Comparison of ENCODE assay signal across 7 cellular contexts in genomic region chr9:127825319-127826051, GRCh38. TPM values are rescaled to one million over a fixed set of nuclear protein-coding genes. Genes with fewer than 3 reads are reported as not detected.
DNase-seq lines count a peak whose midpoint lies in the region; ATAC-seq, FAIRE-seq and TF ChIP-seq lines count a peak whose summit lies in the region.
"Had no signal": no experiment of that assay in that cellular context is flagged by ENCODE, and none has a peak within 500 bp of the region (broad histone marks: within the 10 kb centered on the region; RNA-seq: fewer than 3 reads in every experiment).

No MANE protein-coding gene starts in this region.

- no peaks in the 10 kb centered on the region for H3K9me1 ChIP-seq in K562 (ENCODE audit: control insufficient read depth, insufficient read depth, low read length)

- no peak for TF ChIP-seq EP300 in K562 (IDR thresholded peaks at IDR 0.05; ENCODE audit: low read length)

- no peaks in the 10 kb centered on the region; a peak in 1 of 7 replicates for H3K36me3 Mint-ChIP-seq in H9 (ENCODE audit: insufficient read depth in 1 of 3, low read depth in 3 of 3)

- H2AFZ ChIP-seq in H9 (ENCODE audit: low read length) (no peak overlapping the region), K562 (ENCODE audit: low read depth, low read length) (peak overlapping the region; percentile 92), osteoblast (ENCODE audit: low read length) (no peak overlapping the region)

- H3K36me3 ChIP-seq in K562 (ENCODE audit: control insufficient read depth, insufficient read depth, low read length) (no peaks in the 10 kb centered on the region), osteoblast (ENCODE audit: insufficient read depth, low read length) (peaks cover 72% of the 10 kb centered on the region)

- H3K27ac Mint-ChIP-seq in H9, result peak overlapping the region; percentile 28 to 93 (median 85); a peak in 4 of 7 replicates

- peaks cover 23 to 40% of the 10 kb centered on the region in 2 experiments for H3K4me1 Mint-ChIP-seq in H9

- no peak overlapping the region for H3K23ac ChIP-seq in H9 (ENCODE audit: insufficient read length, low read depth, low read length)

- no peak overlapping the region for H2BK20ac ChIP-seq in H9 (ENCODE audit: low read depth, low read length, poor library complexity, severe bottlenecking)

- DNase-seq in H9 (peak; percentile 95), K562 (ENCODE audit: extremely low read depth in 1 of 4, low spot score in 3 of 4) (peak; percentile 81 to 89 (median 86)), osteoblast (ENCODE audit: insufficient read length, low spot score, missing footprints) (peak; percentile 59), NCI-H2029 (lab: John Stamatoyannopoulos, UW) (no peak), SW 1271 (lab: John Stamatoyannopoulos, UW) (no peak), NCI-H1436 (lab: John Stamatoyannopoulos, UW) (no peak)

- H3K27me3 Mint-ChIP-seq in H9 (ENCODE audit: low read depth), result peaks cover 24% of the 10 kb centered on the region

- H3K4me3 ChIP-seq in K562 (0 out of 2 replicates have a peak overlapping the region, but pooled peaks have one; percentile 24), osteoblast (ENCODE audit: insufficient read depth, low read length) (no peak overlapping the region)

- no peak overlapping the region for H2AK5ac ChIP-seq in H9 (ENCODE audit: insufficient read length, low read length)

- H3K27me3 ChIP-seq in H9 (ENCODE audit: insufficient read depth, low read length), result 0 out of 2 replicates have a peak, but pooled peaks cover 2% of the 10 kb centered on the region
- H3K27me3 ChIP-seq in K562 (ENCODE audit: control insufficient read depth in 2 of 2, insufficient read depth in 2 of 2, low read length in 2 of 2), result no peaks in the 10 kb centered on the region
- no peaks in the 10 kb centered on the region for H3K27me3 ChIP-seq in osteoblast (ENCODE audit: insufficient read depth, low read length)

- H3K9me3 ChIP-seq in H9 (ENCODE audit: control insufficient read depth, low read depth, low read length) (no peaks in the 10 kb centered on the region), K562 (replicated peaks; ENCODE audit: control insufficient read depth, insufficient read depth, low read depth, low read length) (no peaks in the 10 kb centered on the region), osteoblast (ENCODE audit: low read depth, low read length) (no peaks in the 10 kb centered on the region)

- no peak overlapping the region for H3K9ac ChIP-seq in H9 (ENCODE audit: extremely low read depth, insufficient read length, low read length)
- peak overlapping the region; percentile 21 to 91 for H3K9ac ChIP-seq in K562 (ENCODE audit: insufficient read depth in 1 of 2, low read depth in 2 of 2, low read length in 2 of 2)

- H3K23me2 ChIP-seq in H9 (ENCODE audit: insufficient read length, low read depth, low read length, poor library complexity, severe bottlenecking), result peaks cover 7% of the 10 kb centered on the region

- H3K14ac ChIP-seq in H9 (ENCODE audit: insufficient read depth, low read length), result 0 out of 2 replicates have a peak overlapping the region, but pooled peaks have one; percentile 33

- POLR2A ChIA-PET in K562 (lab: Yijun Ruan, JAX), result interaction anchor here (0.9 to 1.4 kb wide), 5 partner anchors 8 to 318 kb away, joined by 3 to 4 read pairs (median 3); no protein-coding TSS in a partner anchor

- no peak overlapping the region for H3K4ac ChIP-seq in H9 (ENCODE audit: low read depth, low read length)

- H2BK5ac ChIP-seq in H9 (ENCODE audit: insufficient read length, low read length), result no peak overlapping the region

- no peaks in the 10 kb centered on the region for H3K9me3 Mint-ChIP-seq in H9

- H4K5ac ChIP-seq in H9 (ENCODE audit: insufficient read length, low read depth, low read length), result no peak overlapping the region

- no peak overlapping the region for H3T11ph ChIP-seq in H9 (ENCODE audit: low read length)

- no peaks in the 10 kb centered on the region for H3K79me1 ChIP-seq in H9 (ENCODE audit: insufficient read depth, low read depth, low read length, poor library complexity, severe bottlenecking)

- peak overlapping the region; percentile 60 to 66 for H3K4me3 Mint-ChIP-seq in H9

- H2BK12ac ChIP-seq in H9 (ENCODE audit: insufficient read length, low read depth, low read length), result no peak overlapping the region

- H3K27ac ChIP-seq in H9 (ENCODE audit: insufficient read length, low read depth, low read length), result no peak overlapping the region
- no peak overlapping the region; the same call in 1 of the 3 replicates for H3K27ac ChIP-seq in K562 (ENCODE audit: extremely low read depth, low read depth, low read length)
- no peak overlapping the region for H3K27ac ChIP-seq in osteoblast (ENCODE audit: low read depth, low read length)

- in situ Hi-C loops in K562 (cut with MboI), result no loop called here

- H2BK15ac ChIP-seq in H9 (ENCODE audit: low read depth, low read length), result no peak overlapping the region

- no peak overlapping the region for H4K8ac ChIP-seq in H9 (replicated peaks; ENCODE audit: insufficient read length, low read depth, low read length)

- no peak overlapping the region for H3K56ac ChIP-seq in H9 (ENCODE audit: insufficient read length, low read depth, low read length)

- ATAC-seq in K562, result peak; percentile 79

- TF ChIP-seq CTCF in H9 (conservative IDR thresholded peaks at IDR 0.05), result peak; percentile 87
- TF ChIP-seq CTCF in K562 (IDR thresholded peaks at IDR 0.05 in 2 of 3, conservative IDR thresholded peaks at IDR 0.05 in 1 of 3; ENCODE audit: insufficient read depth in 2 of 3, low read depth in 1 of 3, low read length in 3 of 3), result peak; percentile 61 to 77 (median 64)
- TF ChIP-seq CTCF in osteoblast (IDR thresholded peaks at IDR 0.05; ENCODE audit: extremely low read depth, low read depth, low read length), result no peak

- H4K91ac ChIP-seq in H9 (ENCODE audit: insufficient read length, low read depth, low read length), result no peak overlapping the region

- no peak for TF ChIP-seq POLR2A in K562 (conservative IDR thresholded peaks at IDR 0.05)

- TF ChIP-seq RAD21 in K562 (CRISPR knock-in tag; conservative IDR thresholded peaks at IDR 0.05 in 1 of 2, IDR thresholded peaks at IDR 0.05 in 1 of 2), result peak in 1 of 2 experiments; percentile 53; a peak in 2 of 4 replicates

- H3K4me2 ChIP-seq in H9 (ENCODE audit: insufficient read depth, insufficient read length, low read length) (peak overlapping the region; percentile 20), K562 (ENCODE audit: insufficient read depth, low read length) (peak overlapping the region; percentile 74), osteoblast (ENCODE audit: insufficient read depth, low read length) (no peak overlapping the region)

- H2BK120ac ChIP-seq in H9 (ENCODE audit: low read depth, low read length, poor library complexity, severe bottlenecking), result no peak overlapping the region

- WGBS in H9 (ENCODE audit: extremely low coverage, insufficient read length, low lambda C conversion rate), result no CpG with 5 or more reads among the region's 42 CpGs
- 37% methylated on average over 15 of the region's 42 CpGs for WGBS in K562 (ENCODE audit: insufficient coverage, low coverage, missing lambda C conversion rate)

- H3K79me2 ChIP-seq in H9 (ENCODE audit: insufficient read depth, low read length), result no peaks in the 10 kb centered on the region
- H3K79me2 ChIP-seq in K562 (ENCODE audit: control insufficient read depth, insufficient read depth, low read length), result no peaks in the 10 kb centered on the region
- peaks cover 45% of the 10 kb centered on the region for H3K79me2 ChIP-seq in osteoblast (ENCODE audit: insufficient read depth, low read length)

- H3K18ac ChIP-seq in H9 (ENCODE audit: insufficient read length, low read depth, low read length), result no peak overlapping the region

- H4K20me1 ChIP-seq in H9 (ENCODE audit: control insufficient read depth, insufficient read depth, insufficient read length), result no peaks in the 10 kb centered on the region
- no peaks in the 10 kb centered on the region for H4K20me1 ChIP-seq in K562 (replicated peaks; ENCODE audit: control insufficient read depth, insufficient read depth, low read length)
- peaks cover 2% of the 10 kb centered on the region for H4K20me1 ChIP-seq in osteoblast (ENCODE audit: insufficient read depth, low read length)

- CTCF ChIA-PET in K562 (lab: Yijun Ruan, JAX; ENCODE audit: low intra/inter-chr PET ratio), result no interaction called here

- H3K4me1 ChIP-seq in H9 (ENCODE audit: insufficient read depth, low read length) (no peaks in the 10 kb centered on the region), K562 (replicated peaks in 1 of 2; ENCODE audit: control insufficient read depth in 2 of 2, insufficient read depth in 2 of 2, low read length in 2 of 2) (peaks cover 29 to 40% of the 10 kb centered on the region in 2 experiments), osteoblast (ENCODE audit: insufficient read depth, low read length) (peaks cover 13% of the 10 kb centered on the region)

- no TSS peak for BruUV-seq in K562 (replicated peaks; lab: Mats Ljungman, UMichigan)

- FAIRE-seq in K562 (lab: Jason Lieb, UNC), result peak; percentile 80
- FAIRE-seq: frontal cortex had no signal

- intact Hi-C loops in K562 (cut with micrococcal nuclease), result no loop called here

RNA-seq across cellular contexts. Expression of gene FPGS, which starts 22.8 kb away (rescaled TPM):
- 68.4 TPM in 2 replicates for total RNA-seq in H9 (2021)
- 82.8 and 192 TPM in 2 replicates for total RNA-seq in K562 (2011; cell fraction: chromatin; rRNA removed; ENCODE audit: low replicate concordance)
- total RNA-seq in K562 (2011; cell fraction: nucleolus; rRNA removed), result 117 and 131 TPM in 2 replicates
- total RNA-seq in K562 (2011; cell fraction: nucleoplasm; rRNA removed), result 76.6 and 93.6 TPM in 2 replicates
- total RNA-seq in K562 (2014; rRNA removed), result 77.1 and 91.1 TPM in 2 replicates
- 19.7 and 32.6 TPM in 2 replicates for total RNA-seq in K562 (2014; rRNA removed; fragmentation: Illumina TruSeq; extraction: Trizol)
- 52.9 and 54.0 TPM in 2 replicates for total RNA-seq in K562 (2015; rRNA removed; fragmentation: Illumina TruSeq; extraction: Trizol)
- 85.1 and 90.2 TPM in 2 replicates for total RNA-seq in K562 (2021)
- polyA plus RNA-seq in K562 (2011; rRNA removed), result 59.2 and 65.5 TPM in 2 replicates
- 77.6 and 147 TPM in 2 replicates for polyA plus RNA-seq in K562 (2011; cell fraction: cytosol; rRNA removed)
- 83.8 and 119 TPM in 2 replicates for polyA plus RNA-seq in K562 (2011; cell fraction: nucleus; rRNA removed)
- polyA plus RNA-seq in K562 (2012), result 59.3 and 62.8 TPM in 2 replicates
- polyA plus RNA-seq in K562 (2014; fragmentation: Illumina TruSeq; extraction: Trizol), result 86.4 and 87.8 TPM in 2 replicates
- 1 to 10 TPM in 1 of 2 experiments, under 1 TPM in 1; 0.84 to 2.0 TPM for polyA plus RNA-seq in K562 (2014; fragmentation: Nextera tagmentation; extraction: Ambion mirVana)
- polyA plus RNA-seq in K562 (2014; rRNA removed), result 61.4 and 63.1 TPM in 2 replicates
- polyA minus RNA-seq in K562 (2011; rRNA and poly(A)+ RNA removed), result 31.3 and 52.3 TPM in 2 replicates
- polyA minus RNA-seq in K562 (2011; cell fraction: cytosol; rRNA and poly(A)+ RNA removed), result 47.3 and 50.9 TPM in 2 replicates
- 28.5 and 31.4 TPM in 2 replicates for polyA minus RNA-seq in K562 (2011; cell fraction: nucleus; rRNA and poly(A)+ RNA removed)
- total RNA-seq in osteoblast, result 87.5 and 98.1 TPM in 2 replicates

RNA-seq across cellular contexts. Expression of gene ENG, which starts 29.0 kb away (rescaled TPM):
- total RNA-seq in H9 (2021), result 1.8 and 2.1 TPM in 2 replicates
- 0.51 and 0.69 TPM in 2 replicates for total RNA-seq in K562 (2011; cell fraction: chromatin; rRNA removed; ENCODE audit: low replicate concordance)
- total RNA-seq in K562 (2011; cell fraction: nucleolus; rRNA removed), result 0.50 and 1.1 TPM in 2 replicates
- total RNA-seq in K562 (2011; cell fraction: nucleoplasm; rRNA removed), result not detected in 2 replicates
- 0.16 and 0.23 TPM in 2 replicates for total RNA-seq in K562 (2014; rRNA removed)
- 0.07 TPM in 1 of 2 replicates, not detected in the other for total RNA-seq in K562 (2014; rRNA removed; fragmentation: Illumina TruSeq; extraction: Trizol)
- 0.04 TPM in 1 of 2 replicates, not detected in the other for total RNA-seq in K562 (2015; rRNA removed; fragmentation: Illumina TruSeq; extraction: Trizol)
- 0.40 and 0.51 TPM in 2 replicates for total RNA-seq in K562 (2021)
- polyA plus RNA-seq in K562 (2011; rRNA removed), result 0.14 and 0.27 TPM in 2 replicates
- 0.19 TPM in 2 replicates for polyA plus RNA-seq in K562 (2011; cell fraction: cytosol; rRNA removed)
- 0.21 and 0.33 TPM in 2 replicates for polyA plus RNA-seq in K562 (2011; cell fraction: nucleus; rRNA removed)
- polyA plus RNA-seq in K562 (2012), result 0.73 and 1.6 TPM in 2 replicates
- polyA plus RNA-seq in K562 (2014; fragmentation: Illumina TruSeq; extraction: Trizol), result 0.24 and 0.28 TPM in 2 replicates
- polyA plus RNA-seq in K562 (2014; fragmentation: Nextera tagmentation; extraction: Ambion mirVana), result under 1 TPM in 1 of 2 experiments, not detected in 1; 0.13 TPM
- 0.13 TPM in 1 of 2 replicates, not detected in the other for polyA plus RNA-seq in K562 (2014; rRNA removed)
- 0.06 TPM in 1 of 2 replicates, not detected in the other for polyA minus RNA-seq in K562 (2011; rRNA and poly(A)+ RNA removed)
- polyA minus RNA-seq in K562 (2011; cell fraction: cytosol; rRNA and poly(A)+ RNA removed), result 0.64 TPM in 1 of 2 replicates, not detected in the other
- polyA minus RNA-seq in K562 (2011; cell fraction: nucleus; rRNA and poly(A)+ RNA removed), result not detected in 2 replicates
- 60.8 and 87.5 TPM in 2 replicates for total RNA-seq in osteoblast

RNA-seq across cellular contexts. Expression of gene CDK9, which starts 39.7 kb away (rescaled TPM):
- 85.7 and 87.8 TPM in 2 replicates for total RNA-seq in H9 (2021)
- 56.0 and 127 TPM in 2 replicates for total RNA-seq in K562 (2011; cell fraction: chromatin; rRNA removed; ENCODE audit: low replicate concordance)
- total RNA-seq in K562 (2011; cell fraction: nucleolus; rRNA removed), result 76.7 and 85.9 TPM in 2 replicates
- total RNA-seq in K562 (2011; cell fraction: nucleoplasm; rRNA removed), result 52.5 and 57.5 TPM in 2 replicates
- total RNA-seq in K562 (2014; rRNA removed), result 33.0 and 36.7 TPM in 2 replicates
- 27.5 and 27.9 TPM in 2 replicates for total RNA-seq in K562 (2014; rRNA removed; fragmentation: Illumina TruSeq; extraction: Trizol)
- 28.1 and 29.8 TPM in 2 replicates for total RNA-seq in K562 (2015; rRNA removed; fragmentation: Illumina TruSeq; extraction: Trizol)
- 75.2 and 78.6 TPM in 2 replicates for total RNA-seq in K562 (2021)
- polyA plus RNA-seq in K562 (2011; rRNA removed), result 44.6 and 51.9 TPM in 2 replicates
- polyA plus RNA-seq in K562 (2011; cell fraction: cytosol; rRNA removed), result 44.4 and 58.1 TPM in 2 replicates
- polyA plus RNA-seq in K562 (2011; cell fraction: nucleus; rRNA removed), result 121 and 155 TPM in 2 replicates
- polyA plus RNA-seq in K562 (2012), result 52.1 and 60.8 TPM in 2 replicates
- 54.1 and 60.5 TPM in 2 replicates for polyA plus RNA-seq in K562 (2014; fragmentation: Illumina TruSeq; extraction: Trizol)
- polyA plus RNA-seq in K562 (2014; fragmentation: Nextera tagmentation; extraction: Ambion mirVana), result 1 to 10 TPM; 4.2 to 5.0 TPM
- polyA plus RNA-seq in K562 (2014; rRNA removed), result 34.7 and 42.6 TPM in 2 replicates
- 45.5 and 76.0 TPM in 2 replicates for polyA minus RNA-seq in K562 (2011; rRNA and poly(A)+ RNA removed)
- 25.9 and 42.3 TPM in 2 replicates for polyA minus RNA-seq in K562 (2011; cell fraction: cytosol; rRNA and poly(A)+ RNA removed)
- polyA minus RNA-seq in K562 (2011; cell fraction: nucleus; rRNA and poly(A)+ RNA removed), result 31.0 and 33.8 TPM in 2 replicates
- total RNA-seq in osteoblast, result 54.8 and 56.1 TPM in 2 replicates

RNA-seq across cellular contexts. Expression of gene SH2D3C, which starts 47.0 kb away (rescaled TPM):
- 1.3 and 1.7 TPM in 2 replicates for total RNA-seq in H9 (2021)
- total RNA-seq in K562 (2011; cell fraction: chromatin; rRNA removed; ENCODE audit: low replicate concordance), result 0.77 and 4.1 TPM in 2 replicates
- total RNA-seq in K562 (2011; cell fraction: nucleolus; rRNA removed), result 0.92 and 1.2 TPM in 2 replicates
- total RNA-seq in K562 (2011; cell fraction: nucleoplasm; rRNA removed), result 0.88 and 1.3 TPM in 2 replicates
- 0.29 and 1.2 TPM in 2 replicates for total RNA-seq in K562 (2014; rRNA removed)
- total RNA-seq in K562 (2014; rRNA removed; fragmentation: Illumina TruSeq; extraction: Trizol), result 0.11 and 0.19 TPM in 2 replicates
- total RNA-seq in K562 (2015; rRNA removed; fragmentation: Illumina TruSeq; extraction: Trizol), result 0.29 and 0.34 TPM in 2 replicates
- total RNA-seq in K562 (2021), result 0.83 and 0.89 TPM in 2 replicates
- 0.22 and 1.3 TPM in 2 replicates for polyA plus RNA-seq in K562 (2011; rRNA removed)
- polyA plus RNA-seq in K562 (2011; cell fraction: cytosol; rRNA removed), result 0.86 and 1.3 TPM in 2 replicates
- polyA plus RNA-seq in K562 (2011; cell fraction: nucleus; rRNA removed), result 1.5 TPM in 2 replicates
- polyA plus RNA-seq in K562 (2012), result 1.2 and 2.2 TPM in 2 replicates
- 0.19 and 0.29 TPM in 2 replicates for polyA plus RNA-seq in K562 (2014; fragmentation: Illumina TruSeq; extraction: Trizol)
- under 1 TPM in 1 of 2 experiments, not detected in 1; 0.03 TPM for polyA plus RNA-seq in K562 (2014; fragmentation: Nextera tagmentation; extraction: Ambion mirVana)
- polyA plus RNA-seq in K562 (2014; rRNA removed), result 0.21 and 0.38 TPM in 2 replicates
- polyA minus RNA-seq in K562 (2011; rRNA and poly(A)+ RNA removed), result 0.42 and 0.46 TPM in 2 replicates
- polyA minus RNA-seq in K562 (2011; cell fraction: cytosol; rRNA and poly(A)+ RNA removed), result 2.4 TPM in 1 of 2 replicates, not detected in the other
- 0.94 and 1.00 TPM in 2 replicates for polyA minus RNA-seq in K562 (2011; cell fraction: nucleus; rRNA and poly(A)+ RNA removed)
- 0.29 and 0.36 TPM in 2 replicates for total RNA-seq in osteoblast

RNA-seq across cellular contexts. Expression of gene AK1, which starts 52.0 kb away (rescaled TPM):
- total RNA-seq in H9 (2021), result 31.6 and 41.9 TPM in 2 replicates
- 1.9 and 7.3 TPM in 2 replicates for total RNA-seq in K562 (2011; cell fraction: chromatin; rRNA removed; ENCODE audit: low replicate concordance)
- 7.1 and 11.2 TPM in 2 replicates for total RNA-seq in K562 (2011; cell fraction: nucleolus; rRNA removed)
- total RNA-seq in K562 (2011; cell fraction: nucleoplasm; rRNA removed), result 3.7 and 5.5 TPM in 2 replicates
- total RNA-seq in K562 (2014; rRNA removed), result 33.2 and 56.5 TPM in 2 replicates
- 15.1 and 22.6 TPM in 2 replicates for total RNA-seq in K562 (2014; rRNA removed; fragmentation: Illumina TruSeq; extraction: Trizol)
- total RNA-seq in K562 (2015; rRNA removed; fragmentation: Illumina TruSeq; extraction: Trizol), result 38.7 and 39.0 TPM in 2 replicates
- total RNA-seq in K562 (2021), result 67.6 and 71.8 TPM in 2 replicates
- 37.2 and 44.6 TPM in 2 replicates for polyA plus RNA-seq in K562 (2011; rRNA removed)
- 48.4 and 109 TPM in 2 replicates for polyA plus RNA-seq in K562 (2011; cell fraction: cytosol; rRNA removed)
- 29.2 and 57.2 TPM in 2 replicates for polyA plus RNA-seq in K562 (2011; cell fraction: nucleus; rRNA removed)
- polyA plus RNA-seq in K562 (2012), result 69.4 and 83.0 TPM in 2 replicates
- 68.8 and 76.7 TPM in 2 replicates for polyA plus RNA-seq in K562 (2014; fragmentation: Illumina TruSeq; extraction: Trizol)
- polyA plus RNA-seq in K562 (2014; fragmentation: Nextera tagmentation; extraction: Ambion mirVana), result 10 to 100 TPM; 10.1 to 38.9 TPM
- 58.1 and 73.2 TPM in 2 replicates for polyA plus RNA-seq in K562 (2014; rRNA removed)
- polyA minus RNA-seq in K562 (2011; rRNA and poly(A)+ RNA removed), result 10.3 and 14.5 TPM in 2 replicates
- 11.4 and 13.5 TPM in 2 replicates for polyA minus RNA-seq in K562 (2011; cell fraction: cytosol; rRNA and poly(A)+ RNA removed)
- 1.2 and 2.1 TPM in 2 replicates for polyA minus RNA-seq in K562 (2011; cell fraction: nucleus; rRNA and poly(A)+ RNA removed)
- total RNA-seq in osteoblast, result 100 and 106 TPM in 2 replicates

Comparison
In these comparisons a context has a peak if more than half of its experiments do, and no peak if none do; other contexts are left out.
1. DNase-seq: peak in H9 (single experiment), K562 (4 of 4) and osteoblast (single experiment); none in NCI-H2029 (single experiment), SW 1271 (0 of 2) and NCI-H1436 (single experiment).
2. RNA of gene ENG, which starts 29.0 kb away (total RNA-seq): 60.8 to 87.5 TPM in osteoblast; 1.8 to 2.1 TPM in H9 and 0.04 to 1.1 TPM in K562; every median in the first group is over 10 times any median in the second.